ENCODE assay signal across 7 cellular contexts in genomic region chr6:147618457-147618856, GRCh38.
"Had no signal": no experiment of that assay in that cellular context is flagged by ENCODE, and none has a peak within 500 bp of the region (broad histone marks: within the 10 kb centered on the region; RNA-seq: fewer than 3 reads in every experiment).

No MANE protein-coding gene starts in this region.

- DNase-seq: H9, HCEC 1CT, KBM-7 had no signal

- H3K4me3 Mint-ChIP-seq: GM23338, H9 had no signal

- H3K9me3 Mint-ChIP-seq: GM23338, H9 had no signal

- H3K27ac Mint-ChIP-seq: GM23338, H9 had no signal

- H2AFZ ChIP-seq: GM23338 had no signal

- FAIRE-seq: H1, H54, HepG2 had no signal

- H3K4me1 Mint-ChIP-seq: GM23338 had no signal

- ATAC-seq: GM23338, HepG2 had no signal

- H3K4me2 ChIP-seq: GM23338 had no signal

- H3K4me3 ChIP-seq: GM23338 had no signal
